ENCODE assay signal across 8 cellular contexts in genomic region chr1:101567582-101568189, GRCh38.
DNase-seq lines count a peak whose midpoint lies in the region; ATAC-seq, FAIRE-seq and TF ChIP-seq lines count a peak whose summit lies in the region.

No MANE protein-coding gene starts in this region.

- H3K79me2 ChIP-seq in endothelial cell of umbilical vein (ENCODE audit: control insufficient read depth, insufficient read depth, low read length) (no peaks in the 10 kb centered on the region), osteoblast (ENCODE audit: insufficient read depth, low read length) (no peaks in the 10 kb centered on the region)

- FAIRE-seq in endothelial cell of umbilical vein (lab: Jason Lieb, UNC): peak; percentile 56

- H3K4me2 ChIP-seq in endothelial cell of umbilical vein (ENCODE audit: insufficient read depth, low read length) (no peak overlapping the region), osteoblast (ENCODE audit: insufficient read depth, low read length) (no peak overlapping the region)

- TF ChIP-seq POLR2A in endothelial cell of umbilical vein (IDR thresholded peaks at IDR 0.05; ENCODE audit: low read depth, low read length): no peak

- H3K4me1 ChIP-seq in endothelial cell of umbilical vein (ENCODE audit: control insufficient read depth, extremely low read depth, insufficient read depth, low read length) (peaks cover 2% of the 10 kb centered on the region), osteoblast (ENCODE audit: insufficient read depth, low read length) (no peaks in the 10 kb centered on the region)

- peak; percentile 91 for TF ChIP-seq CTCF in AG10803 (conservative IDR thresholded peaks at IDR 0.05; ENCODE audit: low read length)
- peak; percentile 91 to 94 for TF ChIP-seq CTCF in endothelial cell of umbilical vein (IDR thresholded peaks at IDR 0.05; ENCODE audit: extremely low read depth in 1 of 2, insufficient read depth in 1 of 2, low read depth in 1 of 2, low read length in 2 of 2)
- peak; percentile 87 for TF ChIP-seq CTCF in osteoblast (IDR thresholded peaks at IDR 0.05; ENCODE audit: extremely low read depth, low read depth, low read length)

- no peaks in the 10 kb centered on the region for H3K9me1 ChIP-seq in endothelial cell of umbilical vein (replicated peaks; ENCODE audit: control insufficient read depth, extremely low read depth, insufficient read depth, low read length)

- ATAC-seq in GM18511 (IDR thresholded peaks at IDR 0.05; ENCODE audit: unreplicated experiment): peak; percentile 98
- ATAC-seq in HG02884 (IDR thresholded peaks at IDR 0.05; ENCODE audit: unreplicated experiment): peak; percentile 98

- peaks cover 0 to 7% of the 10 kb centered on the region in 2 experiments for H3K27me3 ChIP-seq in endothelial cell of umbilical vein (ENCODE audit: control insufficient read depth in 2 of 2, insufficient read depth in 2 of 2, low read length in 2 of 2)
- no peaks in the 10 kb centered on the region for H3K27me3 ChIP-seq in osteoblast (ENCODE audit: insufficient read depth, low read length)

- no peak overlapping the region for H3K4me3 ChIP-seq in AG10803 (ENCODE audit: low read length)
- H3K4me3 ChIP-seq in endothelial cell of umbilical vein (replicated peaks in 1 of 3; ENCODE audit: insufficient read depth in 1 of 3, low read depth in 1 of 3, low read length in 3 of 3): no peak overlapping the region
- no peak overlapping the region for H3K4me3 ChIP-seq in osteoblast (ENCODE audit: insufficient read depth, low read length)

- dilution Hi-C loops in endothelial cell of umbilical vein (cut with MboI; ENCODE audit: extremely low pct_ligation_motif_present, low sequenced_read_pairs): no loop called here

- BruUV-seq in endothelial cell of umbilical vein (replicated peaks; lab: Mats Ljungman, UMichigan): no TSS peak

- POLR2A ChIA-PET in endothelial cell of umbilical vein (lab: Charles Lee): no interaction called here

- H2AFZ ChIP-seq in endothelial cell of umbilical vein (ENCODE audit: low read depth, low read length): no peak overlapping the region
- H2AFZ ChIP-seq in osteoblast (ENCODE audit: low read length): no peak overlapping the region

- CTCF ChIA-PET in endothelial cell of umbilical vein (lab: Charles Lee): interaction anchor here (1.0 to 3.1 kb wide), 4 partner anchors 11 to 87 kb away, joined by 3 to 21 read pairs (median 8); no protein-coding TSS in a partner anchor

- H4K20me1 ChIP-seq in endothelial cell of umbilical vein (replicated peaks; ENCODE audit: control insufficient read depth, extremely low read depth, insufficient read depth, low read length) (no peaks in the 10 kb centered on the region), osteoblast (ENCODE audit: insufficient read depth, low read length) (no peaks in the 10 kb centered on the region)

- DNase-seq in AG10803 (ENCODE audit: low read depth): peak; percentile 31
- DNase-seq in NCI-H2196 treated with DMSO at 0.1 percent for 48 hours (lab: John Stamatoyannopoulos, UW; ENCODE audit: unreplicated experiment): peak; percentile 1
- DNase-seq in activated CD4-positive, alpha-beta T cell treated with anti-CD3 and anti-CD28 coated beads, Interleukin-2, amount 50 U/mL, for 48 hours: peak; percentile 43 to 50
- DNase-seq in endothelial cell of umbilical vein (ENCODE audit: low read depth, low spot score): peak; percentile 42
- peak; percentile 18 for DNase-seq in osteoblast (ENCODE audit: insufficient read length, low spot score, missing footprints)
- no peak for DNase-seq in T1000 (lab: John Stamatoyannopoulos, UW)

- intact Hi-C loops in endothelial cell of umbilical vein (cut with micrococcal nuclease): loop anchor here (1.0 kb wide), 1 partner anchor 47 kb away; no protein-coding TSS in a partner anchor

- H3K9ac ChIP-seq in endothelial cell of umbilical vein (replicated peaks; ENCODE audit: extremely low read depth, insufficient read depth, low read length): no peak overlapping the region

- H3K27ac ChIP-seq in endothelial cell of umbilical vein (ENCODE audit: insufficient read depth, low read depth, low read length): no peak overlapping the region
- no peak overlapping the region for H3K27ac ChIP-seq in osteoblast (ENCODE audit: low read depth, low read length)

- H3K36me3 ChIP-seq in endothelial cell of umbilical vein (ENCODE audit: control insufficient read depth in 2 of 2, extremely low read depth in 1 of 2, insufficient read depth in 2 of 2, low read length in 2 of 2) (no peaks in the 10 kb centered on the region), osteoblast (ENCODE audit: insufficient read depth, low read length) (no peaks in the 10 kb centered on the region)

- H3K9me3 ChIP-seq in endothelial cell of umbilical vein (replicated peaks; ENCODE audit: control insufficient read depth, insufficient read depth, low read length) (no peaks in the 10 kb centered on the region), osteoblast (ENCODE audit: low read depth, low read length) (no peaks in the 10 kb centered on the region)

TF ChIP-seq in endothelial cell of umbilical vein, 7 proteins besides CTCF, POLR2A, EP300 and RAD21:
- no peak for TF ChIP-seq MYC (IDR thresholded peaks at IDR 0.05; ENCODE audit: low read depth, low read length)
- TF ChIP-seq, protein P1, sequence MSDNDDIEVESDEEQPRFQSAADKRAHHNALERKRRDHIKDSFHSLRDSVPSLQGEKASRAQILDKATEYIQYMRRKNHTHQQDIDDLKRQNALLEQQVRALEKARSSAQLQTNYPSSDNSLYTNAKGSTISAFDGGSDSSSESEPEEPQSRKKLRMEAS (IDR thresholded peaks at IDR 0.05; ENCODE audit: insufficient read depth, insufficient read length): no peak
- TF ChIP-seq JUN (IDR thresholded peaks at IDR 0.05; ENCODE audit: borderline replicate concordance, insufficient read depth, insufficient read length, low read depth): no peak
- no peak for TF ChIP-seq POLR2AphosphoS5 (IDR thresholded peaks at IDR 0.05; ENCODE audit: insufficient read depth, low read depth, low read length)
- TF ChIP-seq GATA2 (IDR thresholded peaks at IDR 0.05; ENCODE audit: insufficient read depth, insufficient read length, low read depth, low read length): no peak
- no peak for TF ChIP-seq EZH2 (IDR thresholded peaks at IDR 0.05; ENCODE audit: borderline replicate concordance, low read depth, low read length, severe bottlenecking)
- no peak for TF ChIP-seq FOS (IDR thresholded peaks at IDR 0.05; ENCODE audit: borderline replicate concordance, insufficient read depth, low read length)
